1 cellular context compared by ENCODE assay signal in genomic region chr15:50676799-50677483, GRCh38.
TF ChIP-seq lines count a peak whose summit lies in the region.

No MANE protein-coding gene starts in this region.

TF ChIP-seq in K562, 482 proteins besides CTCF, POLR2A, EP300 and RAD21 (continued from another document):
- TF ChIP-seq PBX2 (CRISPR knock-in tag; IDR thresholded peaks at IDR 0.05; ENCODE audit: low read depth) (no peak), PBX2 (tag; conservative IDR thresholded peaks at IDR 0.05; ENCODE audit: low read depth) (peak; percentile 88), ARNT (IDR thresholded peaks at IDR 0.05) (no peak), DPF2 (IDR thresholded peaks at IDR 0.05) (peak; percentile 79; the same call in 1 of the 2 replicates), KLF6 (CRISPR knock-in tag; IDR thresholded peaks at IDR 0.05; ENCODE audit: borderline replicate concordance) (no peak), MECOM (CRISPR knock-in tag; IDR thresholded peaks at IDR 0.05) (peak; percentile 79; the same call in 1 of the 2 replicates), ZNF174 (CRISPR knock-in tag; IDR thresholded peaks at IDR 0.05) (no peak), NR2C2 (CRISPR knock-in tag; IDR thresholded peaks at IDR 0.05) (no peak), NR2C2 (tag; IDR thresholded peaks at IDR 0.05) (peak; percentile 12; the same call in 1 of the 2 replicates), U2AF2 (optimal IDR thresholded peaks at IDR 0.05; ENCODE audit: low read depth, low read length) (no peak), PHB (CRISPR knock-in tag; IDR thresholded peaks at IDR 0.05) (no peak), RCOR1 (IDR thresholded peaks at IDR 0.05; ENCODE audit: borderline replicate concordance in 1 of 2, low read depth in 2 of 2, low read length in 2 of 2) (peak in 1 of 2 experiments; percentile 83; a peak in 1 of 4 replicates), KLF1 (tag; IDR thresholded peaks at IDR 0.05) (peak; percentile 84), KLF13 (tag; IDR thresholded peaks at IDR 0.05; ENCODE audit: borderline replicate concordance, low read depth) (no peak), ATF7 (IDR thresholded peaks at IDR 0.05) (peak; percentile 95), MEIS2 (IDR thresholded peaks at IDR 0.05; ENCODE audit: partially characterized antibody) (peak; percentile 95), KDM1A (IDR thresholded peaks at IDR 0.05) (peak; percentile 48 to 65; a peak in 2 of 4 replicates), MLX (CRISPR knock-in tag; conservative IDR thresholded peaks at IDR 0.05) (no peak), SMARCE1 (IDR thresholded peaks at IDR 0.05) (peak; percentile 55; the same call in 1 of the 2 replicates), SAP30 (IDR thresholded peaks at IDR 0.05; ENCODE audit: borderline replicate concordance, insufficient read depth, low read depth, low read length, poor library complexity, severe bottlenecking) (no peak), NR0B1 (IDR thresholded peaks at IDR 0.05; ENCODE audit: partially characterized antibody) (no peak), PHF20 (IDR thresholded peaks at IDR 0.05; ENCODE audit: partially characterized antibody) (no peak), ARID1B (IDR thresholded peaks at IDR 0.05) (peak; percentile 69), PURB (CRISPR knock-in tag; IDR thresholded peaks at IDR 0.05; ENCODE audit: low read depth) (no peak), MTA1 (IDR thresholded peaks at IDR 0.05; ENCODE audit: borderline replicate concordance) (peak; percentile 50; the same call in 1 of the 2 replicates), TFAP4 (CRISPR knock-in tag; IDR thresholded peaks at IDR 0.05; ENCODE audit: borderline replicate concordance) (no peak), ZEB2 (IDR thresholded peaks at IDR 0.05) (0 out of 2 replicates have a peak, but pooled peaks have one; percentile 66), ZNF133 (CRISPR knock-in tag; IDR thresholded peaks at IDR 0.05) (no peak), ATF3 (IDR thresholded peaks at IDR 0.05) (peak; percentile 89), ATF3 (CRISPR knock-in tag; conservative IDR thresholded peaks at IDR 0.05) (no peak), ARID3A (IDR thresholded peaks at IDR 0.05; ENCODE audit: borderline replicate concordance, low read depth, low read length) (0 out of 2 replicates have a peak, but pooled peaks have one; percentile 50), BRF1 (IDR thresholded peaks at IDR 0.05; ENCODE audit: borderline replicate concordance, extremely low read depth, insufficient read length) (no peak), EWSR1 (IDR thresholded peaks at IDR 0.05; ENCODE audit: borderline replicate concordance, low read depth, partially characterized antibody) (no peak), OTX1 (CRISPR knock-in tag; IDR thresholded peaks at IDR 0.05) (no peak), ZNF766 (CRISPR knock-in tag; conservative IDR thresholded peaks at IDR 0.05) (no peak), ZNF347 (CRISPR knock-in tag; IDR thresholded peaks at IDR 0.05; ENCODE audit: low read depth) (no peak), JUN (IDR thresholded peaks at IDR 0.05; ENCODE audit: borderline replicate concordance, low read depth, low read length) (peak; percentile 81), JUN (CRISPR knock-in tag; IDR thresholded peaks at IDR 0.05; ENCODE audit: borderline replicate concordance) (no peak), ZNF175 (CRISPR knock-in tag; IDR thresholded peaks at IDR 0.05; ENCODE audit: low read depth) (no peak), NR2C1 (IDR thresholded peaks at IDR 0.05) (no peak), NR2C1 (tag; IDR thresholded peaks at IDR 0.05) (peak; percentile 49; the same call in 1 of the 2 replicates), REST (CRISPR knock-in tag; IDR thresholded peaks at IDR 0.05; ENCODE audit: low read depth) (no peak), PKNOX1 (IDR thresholded peaks at IDR 0.05) (peak; percentile 76), FOSL1 (tag; conservative IDR thresholded peaks at IDR 0.05) (peak; percentile 43), ATF4 (CRISPR knock-in tag; IDR thresholded peaks at IDR 0.05) (no peak), ZNF740 (CRISPR knock-in tag; IDR thresholded peaks at IDR 0.05) (no peak), ZNF740 (tag; IDR thresholded peaks at IDR 0.05) (no peak), CTBP1 (IDR thresholded peaks at IDR 0.05; ENCODE audit: borderline replicate concordance) (peak; percentile 92), EP400 (IDR thresholded peaks at IDR 0.05) (0 out of 2 replicates have a peak, but pooled peaks have one; percentile 17), SMAD3 (CRISPR knock-in tag; conservative IDR thresholded peaks at IDR 0.05) (no peak), ZNF778 (CRISPR knock-in tag; IDR thresholded peaks at IDR 0.05) (no peak), ETV5 (CRISPR knock-in tag; IDR thresholded peaks at IDR 0.05; ENCODE audit: low read depth) (no peak)
